Comparison of ENCODE assay signal across 16 cellular contexts in genomic region chr2:196442211-196442610, GRCh38.
"Had no signal": no experiment of that assay in that cellular context is flagged by ENCODE, and none has a peak within 500 bp of the region (broad histone marks: within the 10 kb centered on the region; RNA-seq: fewer than 3 reads in every experiment).

No MANE protein-coding gene starts in this region.

- ATAC-seq: activated CD8-positive, alpha-beta memory T cell treated with anti-CD3 and anti-CD28 coated beads, Interleukin-2, amount 10 ng/mL, durations not matched to agents 7 days and 5 days; left ventricle myocardium superior; mucosa of descending colon; naive thymus-derived CD4-positive, alpha-beta T cell; pancreas; stimulated activated memory B cell treated with anti-CD40 and anti-IgM and Interleukin-4, amounts not matched to agents 10 μg/mL and 1 μg/mL and 100 μg/mL, for 72 hours had no signal

- DNase-seq: activated CD4-positive, alpha-beta T cell treated with anti-CD3 and anti-CD28 coated beads, Interleukin-2, amount 50 U/mL, for 4 hours; activated CD8-positive, alpha-beta memory T cell treated with anti-CD3 and anti-CD28 coated beads, Interleukin-2, amount 10 ng/mL, durations not matched to agents 7 days and 5 days; activated naive CD4-positive, alpha-beta T cell treated with anti-CD3 and anti-CD28 coated beads, Interleukin-2, amount 10 ng/mL, durations not matched to agents 7 days and 5 days; activated T-cell treated with anti-CD3 and anti-CD28 coated beads, Interleukin-2, amount 50 U/mL, for 1 hour; adrenal gland; glutamatergic neuron; hypothalamus; kidney glomerular epithelial cell; left ventricle myocardium superior; mucosa of descending colon; naive thymus-derived CD4-positive, alpha-beta T cell; pancreas; stimulated activated CD4-positive, alpha-beta T cell treated with anti-CD3 and anti-CD28 coated beads, Interleukin-12 subunit alpha, Interleukin-12 subunit beta, amount 100 ng/mL, for 4 hours; stimulated activated CD4-positive, alpha-beta T cell treated with anti-CD3 and anti-CD28 coated beads, Interleukin-2, amount 100 ng/mL, for 24 hours; tibial artery had no signal

- H3K4me3 ChIP-seq: adrenal gland, mucosa of descending colon, pancreas, tibial artery had no signal
